15 cellular contexts compared by ENCODE assay signal in the genomic region with DNA sequence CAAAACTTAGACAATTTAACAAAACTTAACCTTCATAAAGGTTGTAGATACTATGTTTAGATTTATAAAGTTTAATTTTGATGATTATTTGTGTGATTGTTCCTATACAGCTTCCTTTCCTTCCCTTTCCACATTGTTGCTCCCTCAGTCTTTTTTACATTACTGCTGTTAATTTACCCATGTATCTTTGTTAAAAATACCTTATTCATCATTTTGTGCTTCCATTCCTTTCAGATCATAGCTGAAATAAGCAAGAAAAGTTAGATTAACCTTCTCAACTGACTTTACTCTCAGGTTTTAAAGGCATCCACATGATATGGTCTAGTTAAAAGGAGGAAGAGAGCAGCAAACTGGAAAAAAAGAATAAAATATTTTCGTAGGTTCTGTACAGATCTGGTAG. TPM values are rescaled to one million over a fixed set of nuclear protein-coding genes. Genes with fewer than 3 reads are reported as not detected.
A peak's percentile ranks its signal among the peaks of the same experiment; 100 is the strongest.
DNase-seq lines count a peak whose midpoint lies in the region; ATAC-seq and TF ChIP-seq lines count a peak whose summit lies in the region.
"Had no signal": no experiment of that assay in that cellular context is flagged by ENCODE, and none has a peak within 500 bp of the region (broad histone marks: within the 10 kb centered on the region; RNA-seq: fewer than 3 reads in every experiment).

No MANE protein-coding gene starts in this region.

- CTCF ChIA-PET in activated CD8-positive, alpha-beta T cell treated with anti-CD3 and anti-CD28 coated beads for 36 hours (lab: Charles Lee) = no interaction called here
- CTCF ChIA-PET in activated CD8-positive, alpha-beta T cell treated with anti-CD3 and anti-CD28 coated beads, Interleukin-2, amount 10 ng/mL, durations not matched to agents 7 days and 5 days (lab: Charles Lee) = interaction anchor here (1.5 kb wide), 1 partner anchor 10 kb away, joined by 3 read pairs; no protein-coding TSS in a partner anchor

- H3K27me3 Mint-ChIP-seq in activated CD8-positive, alpha-beta T cell treated with anti-CD3 and anti-CD28 coated beads for 36 hours = peaks cover 5% of the 10 kb centered on the region
- H3K27me3 Mint-ChIP-seq in activated CD8-positive, alpha-beta T cell treated with anti-CD3 and anti-CD28 coated beads, Interleukin-2, amount 10 ng/mL, durations not matched to agents 7 days and 5 days (ENCODE audit: low read depth) = peaks cover 14% of the 10 kb centered on the region
- peaks cover 3% of the 10 kb centered on the region for H3K27me3 Mint-ChIP-seq in activated T-helper 17 cell treated with anti-CD3 and anti-CD28 coated beads, Interleukin-2, amount 50 U/mL, for 72 hours
- H3K27me3 Mint-ChIP-seq in immature natural killer cell (ENCODE audit: low read depth in 3 of 3) = peaks cover 12 to 24% (median 20%) of the 10 kb centered on the region in 3 donors
- no peaks in the 10 kb centered on the region for H3K27me3 Mint-ChIP-seq in stimulated activated memory B cell treated with anti-CD40 and anti-IgM and Interleukin-4, amounts not matched to agents 10 μg/mL and 1 μg/mL and 100 μg/mL, for 72 hours

- H3K4me3 ChIP-seq in brain microvascular endothelial cell (ENCODE audit: low read depth, low read length) = no peak overlapping the region

- H3K36me3 Mint-ChIP-seq in activated CD8-positive, alpha-beta T cell treated with anti-CD3 and anti-CD28 coated beads for 36 hours (ENCODE audit: low read depth) = peaks cover 2% of the 10 kb centered on the region
- H3K36me3 Mint-ChIP-seq in activated CD8-positive, alpha-beta T cell treated with anti-CD3 and anti-CD28 coated beads, Interleukin-2, amount 10 ng/mL, durations not matched to agents 7 days and 5 days (ENCODE audit: low read depth) = peaks cover 3% of the 10 kb centered on the region
- peaks cover 11% of the 10 kb centered on the region for H3K36me3 Mint-ChIP-seq in activated T-helper 17 cell treated with anti-CD3 and anti-CD28 coated beads, Interleukin-2, amount 50 U/mL, for 72 hours (ENCODE audit: low read depth)
- H3K36me3 Mint-ChIP-seq in immature natural killer cell = no peaks in the 10 kb centered on the region
- H3K36me3 Mint-ChIP-seq in stimulated activated memory B cell treated with anti-CD40 and anti-IgM and Interleukin-4, amounts not matched to agents 10 μg/mL and 1 μg/mL and 100 μg/mL, for 72 hours = peaks cover 6% of the 10 kb centered on the region

- no peaks in the 10 kb centered on the region for H3K9me3 Mint-ChIP-seq in activated CD8-positive, alpha-beta T cell treated with anti-CD3 and anti-CD28 coated beads for 36 hours
- no peaks in the 10 kb centered on the region for H3K9me3 Mint-ChIP-seq in activated CD8-positive, alpha-beta T cell treated with anti-CD3 and anti-CD28 coated beads, Interleukin-2, amount 10 ng/mL, durations not matched to agents 7 days and 5 days (ENCODE audit: insufficient read depth)
- no peaks in the 10 kb centered on the region for H3K9me3 Mint-ChIP-seq in activated T-helper 17 cell treated with anti-CD3 and anti-CD28 coated beads, Interleukin-2, amount 50 U/mL, for 72 hours
- no peaks in the 10 kb centered on the region for H3K9me3 Mint-ChIP-seq in immature natural killer cell
- no peaks in the 10 kb centered on the region for H3K9me3 Mint-ChIP-seq in stimulated activated memory B cell treated with anti-CD40 and anti-IgM and Interleukin-4, amounts not matched to agents 10 μg/mL and 1 μg/mL and 100 μg/mL, for 72 hours
- H3K9me3 Mint-ChIP-seq: dendritic cell treated with granulocyte-macrophage colony-stimulating factor and Interleukin-4, amounts not matched to agents 40 ng/mL and 50 ng/mL, for 4 days had no signal

- ATAC-seq in activated CD8-positive, alpha-beta T cell treated with anti-CD3 and anti-CD28 coated beads for 36 hours = no peak
- ATAC-seq in activated CD8-positive, alpha-beta T cell treated with anti-CD3 and anti-CD28 coated beads, Interleukin-2, amount 10 ng/mL, durations not matched to agents 7 days and 5 days = no peak
- no peak for ATAC-seq in activated T-helper 17 cell treated with anti-CD3 and anti-CD28 coated beads, Interleukin-2, amount 50 U/mL, for 72 hours (replicated peaks)
- ATAC-seq in stimulated activated memory B cell treated with anti-CD40 and anti-IgM and Interleukin-4, amounts not matched to agents 10 μg/mL and 1 μg/mL and 100 μg/mL, for 72 hours = no peak
- no peak for ATAC-seq in GM19395 (IDR thresholded peaks at IDR 0.05; ENCODE audit: unreplicated experiment)
- ATAC-seq: left colon had no signal

- H3K27ac ChIP-seq in brain microvascular endothelial cell = no peak overlapping the region

- no peaks in the 10 kb centered on the region for H3K27me3 ChIP-seq in brain microvascular endothelial cell (replicated peaks)
- H3K27me3 ChIP-seq: uterus had no signal

- no peak for TF ChIP-seq CTCF in activated CD8-positive, alpha-beta T cell treated with anti-CD3 and anti-CD28 coated beads for 36 hours (IDR thresholded peaks at IDR 0.05)
- no peak for TF ChIP-seq CTCF in brain microvascular endothelial cell (IDR thresholded peaks at IDR 0.05; ENCODE audit: low read depth, low read length, missing control alignments)

- peaks cover 40% of the 10 kb centered on the region for H3K4me1 Mint-ChIP-seq in activated CD8-positive, alpha-beta T cell treated with anti-CD3 and anti-CD28 coated beads for 36 hours (ENCODE audit: low read depth)
- H3K4me1 Mint-ChIP-seq in activated CD8-positive, alpha-beta T cell treated with anti-CD3 and anti-CD28 coated beads, Interleukin-2, amount 10 ng/mL, durations not matched to agents 7 days and 5 days (ENCODE audit: low read depth) = peaks cover 25% of the 10 kb centered on the region
- peaks cover 20% of the 10 kb centered on the region for H3K4me1 Mint-ChIP-seq in activated T-helper 17 cell treated with anti-CD3 and anti-CD28 coated beads, Interleukin-2, amount 50 U/mL, for 72 hours
- H3K4me1 Mint-ChIP-seq in immature natural killer cell = peaks cover 47 to 75% of the 10 kb centered on the region in 2 donors
- peaks cover 54% of the 10 kb centered on the region for H3K4me1 Mint-ChIP-seq in stimulated activated memory B cell treated with anti-CD40 and anti-IgM and Interleukin-4, amounts not matched to agents 10 μg/mL and 1 μg/mL and 100 μg/mL, for 72 hours

- no peaks in the 10 kb centered on the region for H3K36me3 ChIP-seq in brain microvascular endothelial cell (replicated peaks)
- H3K36me3 ChIP-seq: uterus had no signal

- in situ Hi-C loops in brain microvascular endothelial cell (cut with HindIII; ENCODE audit: low pct_ligation_motif_present, low sequenced_read_pairs) = no loop called here

- H3K27ac Mint-ChIP-seq in activated CD8-positive, alpha-beta T cell treated with anti-CD3 and anti-CD28 coated beads for 36 hours = no peak overlapping the region
- H3K27ac Mint-ChIP-seq in activated CD8-positive, alpha-beta T cell treated with anti-CD3 and anti-CD28 coated beads, Interleukin-2, amount 10 ng/mL, durations not matched to agents 7 days and 5 days = no peak overlapping the region
- H3K27ac Mint-ChIP-seq in activated T-helper 17 cell treated with anti-CD3 and anti-CD28 coated beads, Interleukin-2, amount 50 U/mL, for 72 hours = no peak overlapping the region
- H3K27ac Mint-ChIP-seq in immature natural killer cell = peak overlapping the region in 2 of 6 donors; percentile 69 to 84
- no peak overlapping the region for H3K27ac Mint-ChIP-seq in stimulated activated memory B cell treated with anti-CD40 and anti-IgM and Interleukin-4, amounts not matched to agents 10 μg/mL and 1 μg/mL and 100 μg/mL, for 72 hours

- POLR2A ChIA-PET in activated CD8-positive, alpha-beta T cell treated with anti-CD3 and anti-CD28 coated beads for 36 hours (lab: Charles Lee) = no interaction called here
- POLR2A ChIA-PET in activated CD8-positive, alpha-beta T cell treated with anti-CD3 and anti-CD28 coated beads, Interleukin-2, amount 10 ng/mL, durations not matched to agents 7 days and 5 days (lab: Charles Lee) = no interaction called here

- intact Hi-C loops in activated CD8-positive, alpha-beta T cell treated with anti-CD3 and anti-CD28 coated beads for 36 hours (cut with micrococcal nuclease) = no loop called here

- no peak for DNase-seq in activated CD8-positive, alpha-beta T cell treated with anti-CD3 and anti-CD28 coated beads for 36 hours
- no peak for DNase-seq in activated CD8-positive, alpha-beta T cell treated with anti-CD3 and anti-CD28 coated beads, Interleukin-2, amount 10 ng/mL, durations not matched to agents 7 days and 5 days
- DNase-seq in immature natural killer cell (no peak), brain microvascular endothelial cell (no peak), NCI-H2081 (lab: John Stamatoyannopoulos, UW) (no peak)
- DNase-seq: activated CD8-positive, alpha-beta memory T cell treated with anti-CD3 and anti-CD28 coated beads for 24 hours; left colon; NCI-H1694; RPMI8226; stimulated activated CD4-positive, alpha-beta T cell treated with anti-CD3 and anti-CD28 coated beads, Interleukin-1b, Interleukin-23, amount 100 ng/mL, for 48 hours; uterus had no signal

- H3K4me3 Mint-ChIP-seq in activated CD8-positive, alpha-beta T cell treated with anti-CD3 and anti-CD28 coated beads for 36 hours = peak overlapping the region; percentile 21
- H3K4me3 Mint-ChIP-seq in activated CD8-positive, alpha-beta T cell treated with anti-CD3 and anti-CD28 coated beads, Interleukin-2, amount 10 ng/mL, durations not matched to agents 7 days and 5 days = no peak overlapping the region
- H3K4me3 Mint-ChIP-seq in activated T-helper 17 cell treated with anti-CD3 and anti-CD28 coated beads, Interleukin-2, amount 50 U/mL, for 72 hours = peak overlapping the region; percentile 90
- peak overlapping the region; percentile 42 to 92 (median 65) for H3K4me3 Mint-ChIP-seq in immature natural killer cell
- peak overlapping the region; percentile 35 for H3K4me3 Mint-ChIP-seq in stimulated activated memory B cell treated with anti-CD40 and anti-IgM and Interleukin-4, amounts not matched to agents 10 μg/mL and 1 μg/mL and 100 μg/mL, for 72 hours

RNA-seq across cellular contexts. Expression of a gene that starts 2.0 kb away (rescaled TPM):
- 10 to 100 TPM; 12.4 to 12.5 TPM for total RNA-seq in activated CD8-positive, alpha-beta T cell treated with anti-CD3 and anti-CD28 coated beads for 36 hours
- total RNA-seq in activated CD8-positive, alpha-beta T cell treated with anti-CD3 and anti-CD28 coated beads, Interleukin-2, amount 10 ng/mL, durations not matched to agents 7 days and 5 days = 10 to 100 TPM; 19.0 to 19.5 TPM
- total RNA-seq in activated T-helper 17 cell treated with anti-CD3 and anti-CD28 coated beads, Interleukin-2, amount 50 U/mL, for 72 hours = 10 to 100 TPM; 21.1 to 21.7 TPM
- 10 to 100 TPM; 23.9 to 37.8 (median 32.5) TPM for polyA plus RNA-seq in immature natural killer cell

RNA-seq across cellular contexts. Expression of a gene that starts 58.3 kb away (rescaled TPM):
- total RNA-seq in activated CD8-positive, alpha-beta T cell treated with anti-CD3 and anti-CD28 coated beads for 36 hours = not detected
- not detected for total RNA-seq in activated CD8-positive, alpha-beta T cell treated with anti-CD3 and anti-CD28 coated beads, Interleukin-2, amount 10 ng/mL, durations not matched to agents 7 days and 5 days
- not detected for total RNA-seq in activated T-helper 17 cell treated with anti-CD3 and anti-CD28 coated beads, Interleukin-2, amount 50 U/mL, for 72 hours
- not detected for polyA plus RNA-seq in immature natural killer cell
